Comparison of ENCODE assay signal across 16 cellular contexts in genomic region chr6:166335378-166336366, GRCh38. TPM values are rescaled to one million over a fixed set of nuclear protein-coding genes. Genes with fewer than 3 reads are reported as not detected.
DNase-seq lines count a peak whose midpoint lies in the region; ATAC-seq lines count a peak whose summit lies in the region.
"Had no signal": no experiment of that assay in that cellular context is flagged by ENCODE, and none has a peak within 500 bp of the region (broad histone marks: within the 10 kb centered on the region; RNA-seq: fewer than 3 reads in every experiment).

No MANE protein-coding gene starts in this region.

- no peak overlapping the region for H4K91ac ChIP-seq in trophoblast cell (ENCODE audit: low read depth, low read length)

- no peak overlapping the region for H4K12ac ChIP-seq in trophoblast cell (ENCODE audit: low read depth, low read length)

- H2BK5ac ChIP-seq in trophoblast cell (ENCODE audit: low read depth, low read length, poor library complexity): no peak overlapping the region

- peaks cover 8% of the 10 kb centered on the region for H3K36me3 Mint-ChIP-seq in activated naive CD4-positive, alpha-beta T cell treated with anti-CD3 and anti-CD28 coated beads, Interleukin-2, amount 50 U/mL, for 24 hours
- H3K36me3 Mint-ChIP-seq in activated naive CD4-positive, alpha-beta T cell treated with anti-CD3 and anti-CD28 coated beads, Interleukin-2, amount 10 ng/mL, durations not matched to agents 7 days and 5 days: peaks cover 51% of the 10 kb centered on the region

- H3K9me3 Mint-ChIP-seq in activated naive CD4-positive, alpha-beta T cell treated with anti-CD3 and anti-CD28 coated beads, Interleukin-2, amount 50 U/mL, for 24 hours: no peaks in the 10 kb centered on the region
- no peaks in the 10 kb centered on the region for H3K9me3 Mint-ChIP-seq in activated naive CD4-positive, alpha-beta T cell treated with anti-CD3 and anti-CD28 coated beads, Interleukin-2, amount 10 ng/mL, durations not matched to agents 7 days and 5 days
- H3K9me3 Mint-ChIP-seq: activated T-cell treated with anti-CD3 and anti-CD28 coated beads, Interleukin-2, amount 50 U/mL, for 4 hours had no signal

- no peak overlapping the region for H4K8ac ChIP-seq in trophoblast cell (ENCODE audit: low read depth, low read length)

- DNase-seq in activated naive CD4-positive, alpha-beta T cell treated with anti-CD3 and anti-CD28 coated beads, Interleukin-2, amount 10 ng/mL, durations not matched to agents 7 days and 5 days: no peak
- DNase-seq in trophoblast cell (no peak), SKM-1 (lab: John Stamatoyannopoulos, UW; ENCODE audit: unreplicated experiment) (no peak), caudate nucleus (lab: John Stamatoyannopoulos, UW) (no peak)
- no peak for DNase-seq in activated CD4-positive, alpha-beta T cell treated with anti-CD3 and anti-CD28 coated beads, Interleukin-2, amount 50 U/mL, for 1 hour
- DNase-seq: activated T-cell treated with anti-CD3 and anti-CD28 coated beads, Interleukin-2, amount 50 U/mL, for 4 hours; kidney glomerular epithelial cell; NCI-H1436 treated with DMSO at 0.1 percent for 48 hours had no signal

- peaks cover 0 to 6% of the 10 kb centered on the region in 2 experiments for H3K4me1 ChIP-seq in trophoblast cell (ENCODE audit: control insufficient read depth in 1 of 2, insufficient read depth in 2 of 2, low read length in 2 of 2)

- peaks cover 2% of the 10 kb centered on the region for H3K9me3 ChIP-seq in trophoblast cell (ENCODE audit: insufficient read depth, low read depth, low read length)

- no peak overlapping the region for H2BK120ac ChIP-seq in trophoblast cell (ENCODE audit: insufficient read depth, low read length, poor library complexity)

- H3K9ac ChIP-seq in trophoblast cell (ENCODE audit: low read length): no peak overlapping the region

- no peak overlapping the region for H3K27ac Mint-ChIP-seq in activated naive CD4-positive, alpha-beta T cell treated with anti-CD3 and anti-CD28 coated beads, Interleukin-2, amount 50 U/mL, for 24 hours
- H3K27ac Mint-ChIP-seq in activated naive CD4-positive, alpha-beta T cell treated with anti-CD3 and anti-CD28 coated beads, Interleukin-2, amount 10 ng/mL, durations not matched to agents 7 days and 5 days: no peak overlapping the region

- H3K4ac ChIP-seq in trophoblast cell (ENCODE audit: low read depth, low read length): peak overlapping the region; percentile 37

- H3K27me3 Mint-ChIP-seq in activated naive CD4-positive, alpha-beta T cell treated with anti-CD3 and anti-CD28 coated beads, Interleukin-2, amount 50 U/mL, for 24 hours: no peaks in the 10 kb centered on the region
- peaks cover 8% of the 10 kb centered on the region for H3K27me3 Mint-ChIP-seq in activated naive CD4-positive, alpha-beta T cell treated with anti-CD3 and anti-CD28 coated beads, Interleukin-2, amount 10 ng/mL, durations not matched to agents 7 days and 5 days

- no CpG with 5 or more reads among the region's 11 CpGs for WGBS in trophoblast cell (ENCODE audit: extremely low coverage, insufficient coverage, insufficient read length)

- no peak overlapping the region for H3K4me3 ChIP-seq in trophoblast cell (ENCODE audit: low read depth, low read length)
- H3K4me3 ChIP-seq: skin epidermis had no signal

- no peaks in the 10 kb centered on the region for H3K27me3 ChIP-seq in trophoblast cell (ENCODE audit: insufficient read depth, low read length)

- peaks cover 20% of the 10 kb centered on the region for H3K79me2 ChIP-seq in trophoblast cell (ENCODE audit: control insufficient read depth, insufficient read depth, low read length, poor library complexity)

- no peak overlapping the region for H2BK12ac ChIP-seq in trophoblast cell (ENCODE audit: low read length)

- H3K79me1 ChIP-seq in trophoblast cell (ENCODE audit: low read length): no peaks in the 10 kb centered on the region

- H2AFZ ChIP-seq in trophoblast cell (ENCODE audit: insufficient read depth, low read length, poor library complexity): no peak overlapping the region

- ATAC-seq in GM21723 (IDR thresholded peaks at IDR 0.05; ENCODE audit: unreplicated experiment) (peak; percentile 46), HG03378 (IDR thresholded peaks at IDR 0.05; ENCODE audit: unreplicated experiment) (peak; percentile 47)
- ATAC-seq: Right ventricle myocardium inferior had no signal

- no peak overlapping the region for H3K18ac ChIP-seq in trophoblast cell (ENCODE audit: low read length)

- no peak overlapping the region for H3K4me2 ChIP-seq in trophoblast cell (ENCODE audit: low read length)

- CTCF ChIA-PET in activated naive CD4-positive, alpha-beta T cell treated with anti-CD3 and anti-CD28 coated beads, Interleukin-2, amount 10 ng/mL, durations not matched to agents 7 days and 5 days (lab: Charles Lee): interaction anchor here (0.9 kb wide), 1 partner anchor 66 kb away, joined by 3 read pairs; no protein-coding TSS in a partner anchor

- peaks cover 26 to 36% of the 10 kb centered on the region in 2 experiments for H3K36me3 ChIP-seq in trophoblast cell (ENCODE audit: control insufficient read depth in 1 of 2, insufficient read depth in 2 of 2, low read length in 2 of 2)

- no peak overlapping the region for H3K14ac ChIP-seq in trophoblast cell (ENCODE audit: low read length)

- H3K27ac ChIP-seq in trophoblast cell (ENCODE audit: low read depth, low read length) (no peak overlapping the region), caudate nucleus (ENCODE audit: low read depth, low read length) (no peak overlapping the region)
- H3K27ac ChIP-seq: skin epidermis, VCaP had no signal

- H3K23ac ChIP-seq in trophoblast cell (ENCODE audit: low read length): no peak overlapping the region

- H3K4me3 Mint-ChIP-seq in activated naive CD4-positive, alpha-beta T cell treated with anti-CD3 and anti-CD28 coated beads, Interleukin-2, amount 50 U/mL, for 24 hours: peak overlapping the region; percentile 43
- no peak overlapping the region for H3K4me3 Mint-ChIP-seq in activated naive CD4-positive, alpha-beta T cell treated with anti-CD3 and anti-CD28 coated beads, Interleukin-2, amount 10 ng/mL, durations not matched to agents 7 days and 5 days
- H3K4me3 Mint-ChIP-seq: activated T-cell treated with anti-CD3 and anti-CD28 coated beads, Interleukin-2, amount 50 U/mL, for 4 hours had no signal

- H2AK5ac ChIP-seq in trophoblast cell (ENCODE audit: low read length): no peak overlapping the region

- H3K4me1 Mint-ChIP-seq in activated naive CD4-positive, alpha-beta T cell treated with anti-CD3 and anti-CD28 coated beads, Interleukin-2, amount 50 U/mL, for 24 hours: peaks cover 49% of the 10 kb centered on the region
- H3K4me1 Mint-ChIP-seq in activated naive CD4-positive, alpha-beta T cell treated with anti-CD3 and anti-CD28 coated beads, Interleukin-2, amount 10 ng/mL, durations not matched to agents 7 days and 5 days: peaks cover 42% of the 10 kb centered on the region

RNA-seq across cellular contexts. Expression of gene SFT2D1, which starts 6.7 kb away (rescaled TPM):
- polyA plus RNA-seq in trophoblast cell (2013): 65.4 and 66.9 TPM in 2 replicates

RNA-seq across cellular contexts. Expression of gene PRR18, which starts 27.5 kb away (rescaled TPM):
- polyA plus RNA-seq in trophoblast cell (2013): 0.04 TPM in 1 of 2 replicates, not detected in the other
- polyA plus RNA-seq: neural cell, urinary bladder had no signal

RNA-seq across cellular contexts. Expression of gene MPC1, which starts 47.1 kb away (rescaled TPM):
- 37.3 and 39.8 TPM in 2 replicates for polyA plus RNA-seq in trophoblast cell (2013)
